9 cellular contexts compared by ENCODE assay signal in the genomic region with DNA sequence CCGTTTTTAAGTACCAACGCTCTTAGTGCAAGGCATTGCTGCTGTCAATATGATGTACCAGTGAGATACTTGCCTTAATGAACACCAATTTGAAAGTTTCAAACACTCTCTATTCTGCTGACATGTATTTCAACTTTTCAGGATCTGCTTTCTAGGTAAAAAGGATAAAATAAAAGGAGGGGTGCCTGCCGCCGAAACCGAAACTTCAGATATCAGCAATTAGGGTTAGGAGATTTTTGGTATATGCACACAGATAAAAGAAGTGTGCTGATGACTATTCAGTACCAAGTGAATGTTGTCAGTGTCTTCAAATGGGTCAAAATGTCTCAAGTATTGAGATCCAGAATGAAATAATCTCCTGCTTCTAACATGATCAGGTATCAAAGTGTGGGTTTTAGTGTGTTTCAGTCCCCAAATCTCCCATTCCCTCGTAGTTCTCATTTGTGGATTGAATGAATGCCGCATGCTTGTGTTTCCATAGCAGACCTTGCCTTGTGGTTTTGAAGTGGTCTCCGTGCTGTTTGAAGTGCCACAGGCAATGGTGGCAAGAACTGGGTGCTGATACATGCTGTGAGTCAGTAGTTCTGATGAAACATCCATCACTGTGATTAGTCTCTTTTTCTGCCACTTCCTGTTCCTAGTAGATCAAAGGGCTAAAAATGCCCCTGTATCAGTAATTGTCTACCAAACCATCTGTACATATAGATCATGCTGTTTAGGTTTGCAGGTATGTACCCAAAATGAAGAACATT. TPM values are rescaled to one million over a fixed set of nuclear protein-coding genes. Genes with fewer than 3 reads are reported as not detected.
A peak's percentile ranks its signal among the peaks of the same experiment; 100 is the strongest.
DNase-seq lines count a peak whose midpoint lies in the region; ATAC-seq and TF ChIP-seq lines count a peak whose summit lies in the region.
"Had no signal": no experiment of that assay in that cellular context is flagged by ENCODE, and none has a peak within 500 bp of the region (broad histone marks: within the 10 kb centered on the region; RNA-seq: fewer than 3 reads in every experiment).

No MANE protein-coding gene starts in this region.

- CTCF ChIA-PET in activated CD4-positive, alpha-beta memory T cell treated with anti-CD3 and anti-CD28 coated beads for 36 hours (lab: Charles Lee) = no interaction called here

- H3K27me3 Mint-ChIP-seq in activated CD4-positive, alpha-beta memory T cell treated with anti-CD3 and anti-CD28 coated beads for 36 hours = peaks cover 1% of the 10 kb centered on the region

- H3K36me3 ChIP-seq in ACC112 (ENCODE audit: insufficient read depth, low read length) (no peaks in the 10 kb centered on the region), spleen (no peaks in the 10 kb centered on the region)

- peak overlapping the region; percentile 4 for H3K4me3 Mint-ChIP-seq in activated CD4-positive, alpha-beta memory T cell treated with anti-CD3 and anti-CD28 coated beads for 36 hours

- H3K27ac ChIP-seq in ACC112 (ENCODE audit: low read depth, low read length) (no peak overlapping the region), spleen (no peak overlapping the region)
- H3K27ac ChIP-seq: epithelial cell of prostate had no signal

- ATAC-seq in HG03457 (IDR thresholded peaks at IDR 0.05; ENCODE audit: unreplicated experiment) (no peak), HG03571 (IDR thresholded peaks at IDR 0.05; ENCODE audit: unreplicated experiment) (no peak), GM18907 (IDR thresholded peaks at IDR 0.05; ENCODE audit: unreplicated experiment) (no peak)

- POLR2A ChIA-PET in activated CD4-positive, alpha-beta memory T cell treated with anti-CD3 and anti-CD28 coated beads for 36 hours (lab: Charles Lee) = interaction anchor here (0.6 kb wide), 1 partner anchor 185 kb away, joined by 3 read pairs; a partner anchor contains a TSS

- H3K4me3 ChIP-seq in ACC112 (ENCODE audit: low read depth, low read length) (peak overlapping the region; percentile 13; the same call in 1 of the 2 replicates), NB4 (ENCODE audit: low read depth, low read length) (no peak overlapping the region), fibroblast of mammary gland (ENCODE audit: control insufficient read depth, low read depth, low read length) (no peak overlapping the region), spleen (no peak overlapping the region)

- intact Hi-C loops in activated CD4-positive, alpha-beta memory T cell treated with anti-CD3 and anti-CD28 coated beads for 36 hours (cut with micrococcal nuclease) = loop anchor here (1.0 to 5.0 kb wide), 4 partner anchors 22 to 314 kb away; a partner anchor contains a TSS
- intact Hi-C loops in spleen (cut with DNase I; ENCODE audit: low total_unique reads) = no loop called here

- no peak for TF ChIP-seq CTCF in NB4 (IDR thresholded peaks at IDR 0.05; ENCODE audit: low read depth, low read length)
- TF ChIP-seq CTCF in fibroblast of mammary gland (conservative IDR thresholded peaks at IDR 0.05; ENCODE audit: control insufficient read depth, insufficient read depth, low read depth, low read length) = no peak
- no peak for TF ChIP-seq CTCF in spleen (IDR thresholded peaks at IDR 0.05 in 8 of 11, conservative IDR thresholded peaks at IDR 0.05 in 3 of 11)

- H3K4me1 Mint-ChIP-seq in activated CD4-positive, alpha-beta memory T cell treated with anti-CD3 and anti-CD28 coated beads for 36 hours (ENCODE audit: low read depth) = peaks cover 27% of the 10 kb centered on the region

- H3K4me1 ChIP-seq in ACC112 (ENCODE audit: control insufficient read depth, insufficient read depth, low read length, unreplicated experiment) = peaks cover 12% of the 10 kb centered on the region
- peaks cover 0 to 11% (median 0%) of the 10 kb centered on the region in 6 donors for H3K4me1 ChIP-seq in spleen

- peak overlapping the region; percentile 74 for H3K27ac Mint-ChIP-seq in activated CD4-positive, alpha-beta memory T cell treated with anti-CD3 and anti-CD28 coated beads for 36 hours

- peak overlapping the region; percentile 87 for H2AFZ ChIP-seq in ACC112 (ENCODE audit: low read length, unreplicated experiment)

- DNase-seq in NB4 (ENCODE audit: low read depth) = peak; percentile 77
- peak; percentile 85 for DNase-seq in activated CD4-positive, alpha-beta memory T cell treated with anti-CD3 and anti-CD28 coated beads for 36 hours
- DNase-seq in fibroblast of mammary gland (ENCODE audit: low read depth) = peak; percentile 34
- no peak for DNase-seq in spleen

- 72 to 81% (median 74%) methylated on average over 8 of the region's 8 CpGs for WGBS in spleen, 5 donors

- H3K36me3 Mint-ChIP-seq in activated CD4-positive, alpha-beta memory T cell treated with anti-CD3 and anti-CD28 coated beads for 36 hours = no peaks in the 10 kb centered on the region

- no peaks in the 10 kb centered on the region for H3K9me3 Mint-ChIP-seq in activated CD4-positive, alpha-beta memory T cell treated with anti-CD3 and anti-CD28 coated beads for 36 hours

- H3K79me2 ChIP-seq in ACC112 (ENCODE audit: control insufficient read depth, insufficient read depth, low read length, unreplicated experiment) = no peaks in the 10 kb centered on the region

- no peak for TF ChIP-seq POLR2A in NB4 (IDR thresholded peaks at IDR 0.05; ENCODE audit: extremely low read depth, insufficient read length)
- no peak for TF ChIP-seq POLR2A in spleen (IDR thresholded peaks at IDR 0.05)

- H3K27me3 ChIP-seq in ACC112 (ENCODE audit: insufficient read depth, low read length) (no peaks in the 10 kb centered on the region), spleen (replicated peaks in 1 of 7) (no peaks in the 10 kb centered on the region)

- H3K9me3 ChIP-seq in spleen = no peaks in the 10 kb centered on the region

RNA-seq across cellular contexts. Expression of a gene that starts 22.5 kb away (rescaled TPM):
- total RNA-seq in activated CD4-positive, alpha-beta memory T cell treated with anti-CD3 and anti-CD28 coated beads for 36 hours = 1 to 10 TPM; 8.2 to 8.7 TPM
- total RNA-seq in spleen = 10 to 100 TPM; 12.0 to 18.5 (median 15.3) TPM
- polyA plus RNA-seq in spleen = 10 to 100 TPM in 1 of 3 donors, 1 to 10 TPM in 2; 7.1 to 10.6 (median 9.0) TPM

RNA-seq across cellular contexts. Expression of a gene that starts 52.5 kb away (rescaled TPM):
- total RNA-seq in activated CD4-positive, alpha-beta memory T cell treated with anti-CD3 and anti-CD28 coated beads for 36 hours = 10 to 100 TPM; 18.8 to 19.5 TPM
- total RNA-seq in spleen = 10 to 100 TPM; 13.5 to 27.0 (median 22.2) TPM
- polyA plus RNA-seq in spleen = 10 to 100 TPM in 1 of 3 donors, 1 to 10 TPM in 2; 7.4 to 14.2 (median 8.7) TPM
